ENCODE assay signal across 1 cellular context in genomic region chr19:35693835-35694599, GRCh38.
TF ChIP-seq lines count a peak whose summit lies in the region.

No MANE protein-coding gene starts in this region.

TF ChIP-seq in HepG2, 621 proteins besides CTCF, POLR2A, EP300 and RAD21 (continued from another document and continues in another):
- peak; percentile 89 for TF ChIP-seq PCBP2 (optimal IDR thresholded peaks at IDR 0.05; ENCODE audit: low read depth, low read length, poor library complexity, severe bottlenecking)
- 0 out of 4 replicates have a peak, but pooled peaks of 1 of the 2 experiments have one; percentile 23 for TF ChIP-seq NR2F1 (CRISPR knock-in tag; IDR thresholded peaks at IDR 0.05)
- TF ChIP-seq CBX1 (IDR thresholded peaks at IDR 0.05; ENCODE audit: low read depth), result peak; percentile 52
- TF ChIP-seq IRF2 (CRISPR knock-in tag; IDR thresholded peaks at IDR 0.05), result peak; percentile 71
- no peak for TF ChIP-seq SOX13 (IDR thresholded peaks at IDR 0.05)
- TF ChIP-seq SOX13 (CRISPR knock-in tag; conservative IDR thresholded peaks at IDR 0.05 in 1 of 2, IDR thresholded peaks at IDR 0.05 in 1 of 2), result peak in 1 of 2 experiments; percentile 18; a peak in 1 of 4 replicates
- TF ChIP-seq JARID2 (CRISPR knock-in tag; IDR thresholded peaks at IDR 0.05; ENCODE audit: insufficient replicate concordance), result peak; percentile 67
- peak; percentile 38; the same call in 1 of the 2 replicates for TF ChIP-seq ARID5B (CRISPR knock-in tag; IDR thresholded peaks at IDR 0.05)
- TF ChIP-seq, protein P1, sequence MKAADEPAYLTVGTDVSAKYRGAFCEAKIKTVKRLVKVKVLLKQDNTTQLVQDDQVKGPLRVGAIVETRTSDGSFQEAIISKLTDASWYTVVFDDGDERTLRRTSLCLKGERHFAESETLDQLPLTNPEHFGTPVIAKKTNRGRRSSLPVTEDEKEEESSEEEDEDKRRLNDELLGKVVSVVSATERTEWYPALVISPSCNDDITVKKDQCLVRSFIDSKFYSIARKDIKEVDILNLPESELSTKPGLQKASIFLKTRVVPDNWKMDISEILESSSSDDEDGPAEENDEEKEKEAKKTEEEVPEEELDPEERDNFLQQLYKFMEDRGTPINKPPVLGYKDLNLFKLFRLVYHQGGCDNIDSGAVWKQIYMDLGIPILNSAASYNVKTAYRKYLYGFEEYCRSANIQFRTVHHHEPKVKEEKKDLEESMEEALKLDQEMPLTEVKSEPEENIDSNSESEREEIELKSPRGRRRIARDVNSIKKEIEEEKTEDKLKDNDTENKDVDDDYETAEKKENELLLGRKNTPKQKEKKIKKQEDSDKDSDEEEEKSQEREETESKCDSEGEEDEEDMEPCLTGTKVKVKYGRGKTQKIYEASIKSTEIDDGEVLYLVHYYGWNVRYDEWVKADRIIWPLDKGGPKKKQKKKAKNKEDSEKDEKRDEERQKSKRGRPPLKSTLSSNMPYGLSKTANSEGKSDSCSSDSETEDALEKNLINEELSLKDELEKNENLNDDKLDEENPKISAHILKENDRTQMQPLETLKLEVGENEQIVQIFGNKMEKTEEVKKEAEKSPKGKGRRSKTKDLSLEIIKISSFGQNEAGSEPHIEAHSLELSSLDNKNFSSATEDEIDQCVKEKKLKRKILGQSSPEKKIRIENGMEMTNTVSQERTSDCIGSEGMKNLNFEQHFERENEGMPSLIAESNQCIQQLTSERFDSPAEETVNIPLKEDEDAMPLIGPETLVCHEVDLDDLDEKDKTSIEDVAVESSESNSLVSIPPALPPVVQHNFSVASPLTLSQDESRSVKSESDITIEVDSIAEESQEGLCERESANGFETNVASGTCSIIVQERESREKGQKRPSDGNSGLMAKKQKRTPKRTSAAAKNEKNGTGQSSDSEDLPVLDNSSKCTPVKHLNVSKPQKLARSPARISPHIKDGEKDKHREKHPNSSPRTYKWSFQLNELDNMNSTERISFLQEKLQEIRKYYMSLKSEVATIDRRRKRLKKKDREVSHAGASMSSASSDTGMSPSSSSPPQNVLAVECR (CRISPR knock-in tag; IDR thresholded peaks at IDR 0.05; ENCODE audit: borderline replicate concordance), result peak; percentile 62; the same call in 1 of the 2 replicates
- TF ChIP-seq NFE2L2 (IDR thresholded peaks at IDR 0.05; ENCODE audit: low read length), result no peak
- no peak for TF ChIP-seq ZNF768 (CRISPR knock-in tag; IDR thresholded peaks at IDR 0.05)
- no peak for TF ChIP-seq CENPT (CRISPR knock-in tag; IDR thresholded peaks at IDR 0.05; ENCODE audit: low read depth)
- no peak for TF ChIP-seq RFX1 (IDR thresholded peaks at IDR 0.05)
- TF ChIP-seq ZMYM4 (CRISPR knock-in tag; IDR thresholded peaks at IDR 0.05), result peak; percentile 53; the same call in 1 of the 2 replicates
- TF ChIP-seq LCORL (IDR thresholded peaks at IDR 0.05), result no peak
- TF ChIP-seq LCORL (CRISPR knock-in tag; IDR thresholded peaks at IDR 0.05), result peak; percentile 50; the same call in 1 of the 2 replicates
- TF ChIP-seq, protein P2, sequence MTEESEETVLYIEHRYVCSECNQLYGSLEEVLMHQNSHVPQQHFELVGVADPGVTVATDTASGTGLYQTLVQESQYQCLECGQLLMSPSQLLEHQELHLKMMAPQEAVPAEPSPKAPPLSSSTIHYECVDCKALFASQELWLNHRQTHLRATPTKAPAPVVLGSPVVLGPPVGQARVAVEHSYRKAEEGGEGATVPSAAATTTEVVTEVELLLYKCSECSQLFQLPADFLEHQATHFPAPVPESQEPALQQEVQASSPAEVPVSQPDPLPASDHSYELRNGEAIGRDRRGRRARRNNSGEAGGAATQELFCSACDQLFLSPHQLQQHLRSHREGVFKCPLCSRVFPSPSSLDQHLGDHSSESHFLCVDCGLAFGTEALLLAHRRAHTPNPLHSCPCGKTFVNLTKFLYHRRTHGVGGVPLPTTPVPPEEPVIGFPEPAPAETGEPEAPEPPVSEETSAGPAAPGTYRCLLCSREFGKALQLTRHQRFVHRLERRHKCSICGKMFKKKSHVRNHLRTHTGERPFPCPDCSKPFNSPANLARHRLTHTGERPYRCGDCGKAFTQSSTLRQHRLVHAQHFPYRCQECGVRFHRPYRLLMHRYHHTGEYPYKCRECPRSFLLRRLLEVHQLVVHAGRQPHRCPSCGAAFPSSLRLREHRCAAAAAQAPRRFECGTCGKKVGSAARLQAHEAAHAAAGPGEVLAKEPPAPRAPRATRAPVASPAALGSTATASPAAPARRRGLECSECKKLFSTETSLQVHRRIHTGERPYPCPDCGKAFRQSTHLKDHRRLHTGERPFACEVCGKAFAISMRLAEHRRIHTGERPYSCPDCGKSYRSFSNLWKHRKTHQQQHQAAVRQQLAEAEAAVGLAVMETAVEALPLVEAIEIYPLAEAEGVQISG (CRISPR knock-in tag; IDR thresholded peaks at IDR 0.05), result peak; percentile 92
- TF ChIP-seq MEIS1 (CRISPR knock-in tag; IDR thresholded peaks at IDR 0.05; ENCODE audit: borderline replicate concordance), result no peak
- TF ChIP-seq PLRG1 (conservative IDR thresholded peaks at IDR 0.05), result no peak
- TF ChIP-seq ZBTB39 (CRISPR knock-in tag; IDR thresholded peaks at IDR 0.05), result 0 out of 2 replicates have a peak, but pooled peaks have one; percentile 32
- peak; percentile 68 for TF ChIP-seq FOXA3 (CRISPR knock-in tag; IDR thresholded peaks at IDR 0.05)
- TF ChIP-seq ZFP36 (IDR thresholded peaks at IDR 0.05; ENCODE audit: borderline replicate concordance, low read depth, low read length, partially characterized antibody), result peak; percentile 13
- peak; percentile 72 for TF ChIP-seq THRA (CRISPR knock-in tag; IDR thresholded peaks at IDR 0.05; ENCODE audit: borderline replicate concordance)
- peak; percentile 45; the same call in 1 of the 2 replicates for TF ChIP-seq ZFX (CRISPR knock-in tag; IDR thresholded peaks at IDR 0.05; ENCODE audit: low read depth)
- TF ChIP-seq ZBTB33 (CRISPR knock-in tag; IDR thresholded peaks at IDR 0.05), result peak; percentile 70
- TF ChIP-seq HDAC2 (CRISPR knock-in tag; IDR thresholded peaks at IDR 0.05), result 0 out of 2 replicates have a peak, but pooled peaks have one; percentile 18
- TF ChIP-seq, protein P3, sequence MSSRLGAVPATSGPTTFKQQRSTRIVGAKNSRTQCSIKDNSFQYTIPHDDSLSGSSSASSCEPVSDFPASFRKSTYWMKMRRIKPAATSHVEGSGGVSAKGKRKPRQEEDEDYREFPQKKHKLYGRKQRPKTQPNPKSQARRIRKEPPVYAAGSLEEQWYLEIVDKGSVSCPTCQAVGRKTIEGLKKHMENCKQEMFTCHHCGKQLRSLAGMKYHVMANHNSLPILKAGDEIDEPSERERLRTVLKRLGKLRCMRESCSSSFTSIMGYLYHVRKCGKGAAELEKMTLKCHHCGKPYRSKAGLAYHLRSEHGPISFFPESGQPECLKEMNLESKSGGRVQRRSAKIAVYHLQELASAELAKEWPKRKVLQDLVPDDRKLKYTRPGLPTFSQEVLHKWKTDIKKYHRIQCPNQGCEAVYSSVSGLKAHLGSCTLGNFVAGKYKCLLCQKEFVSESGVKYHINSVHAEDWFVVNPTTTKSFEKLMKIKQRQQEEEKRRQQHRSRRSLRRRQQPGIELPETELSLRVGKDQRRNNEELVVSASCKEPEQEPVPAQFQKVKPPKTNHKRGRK (CRISPR knock-in tag; IDR thresholded peaks at IDR 0.05), result peak; percentile 89
- peak; percentile 81 for TF ChIP-seq ZSCAN25 (CRISPR knock-in tag; IDR thresholded peaks at IDR 0.05)
- TF ChIP-seq DNMT1 (CRISPR knock-in tag; IDR thresholded peaks at IDR 0.05), result no peak
- peak; percentile 26; the same call in 1 of the 2 replicates for TF ChIP-seq HCFC1 (IDR thresholded peaks at IDR 0.05; ENCODE audit: low read depth, low read length)
- TF ChIP-seq ERF (CRISPR knock-in tag; IDR thresholded peaks at IDR 0.05), result peak; percentile 71; the same call in 1 of the 2 replicates
- TF ChIP-seq ZBED4 (CRISPR knock-in tag; IDR thresholded peaks at IDR 0.05; ENCODE audit: borderline replicate concordance), result 0 out of 2 replicates have a peak, but pooled peaks have one; percentile 26
- TF ChIP-seq KDM5B (CRISPR knock-in tag; IDR thresholded peaks at IDR 0.05; ENCODE audit: borderline replicate concordance), result peak; percentile 33; the same call in 1 of the 2 replicates
- peak; percentile 78; the same call in 1 of the 2 replicates for TF ChIP-seq MIER3 (CRISPR knock-in tag; IDR thresholded peaks at IDR 0.05; ENCODE audit: borderline replicate concordance)
- no peak for TF ChIP-seq BCL6 (CRISPR knock-in tag; IDR thresholded peaks at IDR 0.05)
- 0 out of 2 replicates have a peak, but pooled peaks have one; percentile 64 for TF ChIP-seq ZNF205 (CRISPR knock-in tag; IDR thresholded peaks at IDR 0.05)
